In the genomic region with DNA sequence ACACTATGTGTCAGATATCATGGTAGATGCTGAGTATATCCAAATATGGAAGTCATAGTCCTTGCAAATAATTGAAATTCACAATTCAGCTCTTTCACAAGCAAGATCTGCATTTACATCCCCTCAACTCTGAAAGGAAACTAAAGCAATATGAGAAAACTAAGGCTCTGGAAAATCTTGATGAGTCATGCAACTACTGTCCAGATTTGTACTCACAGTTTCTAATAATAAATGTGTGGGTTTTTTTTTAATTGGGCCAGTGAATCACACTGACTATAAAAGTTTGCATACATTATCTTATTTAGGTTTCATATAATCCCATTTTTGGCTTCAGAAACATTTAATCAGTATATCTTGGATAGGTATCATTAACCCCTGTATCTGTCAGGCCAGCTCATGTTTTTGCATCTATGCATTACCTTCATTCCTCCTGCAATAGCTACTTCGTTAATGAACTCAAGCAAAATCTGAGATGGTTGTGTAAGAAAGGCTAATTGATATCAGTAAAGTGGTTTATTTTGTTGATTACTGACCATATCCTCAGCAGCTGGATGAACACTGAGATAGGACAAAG, we compare ENCODE assay signal across 1 cellular context.
TF ChIP-seq lines count a peak whose summit lies in the region.

No MANE protein-coding gene starts in this region.

TF ChIP-seq in A549, 52 proteins besides CTCF, POLR2A, EP300 and RAD21 (continued from another document):
- TF ChIP-seq, protein P1, sequence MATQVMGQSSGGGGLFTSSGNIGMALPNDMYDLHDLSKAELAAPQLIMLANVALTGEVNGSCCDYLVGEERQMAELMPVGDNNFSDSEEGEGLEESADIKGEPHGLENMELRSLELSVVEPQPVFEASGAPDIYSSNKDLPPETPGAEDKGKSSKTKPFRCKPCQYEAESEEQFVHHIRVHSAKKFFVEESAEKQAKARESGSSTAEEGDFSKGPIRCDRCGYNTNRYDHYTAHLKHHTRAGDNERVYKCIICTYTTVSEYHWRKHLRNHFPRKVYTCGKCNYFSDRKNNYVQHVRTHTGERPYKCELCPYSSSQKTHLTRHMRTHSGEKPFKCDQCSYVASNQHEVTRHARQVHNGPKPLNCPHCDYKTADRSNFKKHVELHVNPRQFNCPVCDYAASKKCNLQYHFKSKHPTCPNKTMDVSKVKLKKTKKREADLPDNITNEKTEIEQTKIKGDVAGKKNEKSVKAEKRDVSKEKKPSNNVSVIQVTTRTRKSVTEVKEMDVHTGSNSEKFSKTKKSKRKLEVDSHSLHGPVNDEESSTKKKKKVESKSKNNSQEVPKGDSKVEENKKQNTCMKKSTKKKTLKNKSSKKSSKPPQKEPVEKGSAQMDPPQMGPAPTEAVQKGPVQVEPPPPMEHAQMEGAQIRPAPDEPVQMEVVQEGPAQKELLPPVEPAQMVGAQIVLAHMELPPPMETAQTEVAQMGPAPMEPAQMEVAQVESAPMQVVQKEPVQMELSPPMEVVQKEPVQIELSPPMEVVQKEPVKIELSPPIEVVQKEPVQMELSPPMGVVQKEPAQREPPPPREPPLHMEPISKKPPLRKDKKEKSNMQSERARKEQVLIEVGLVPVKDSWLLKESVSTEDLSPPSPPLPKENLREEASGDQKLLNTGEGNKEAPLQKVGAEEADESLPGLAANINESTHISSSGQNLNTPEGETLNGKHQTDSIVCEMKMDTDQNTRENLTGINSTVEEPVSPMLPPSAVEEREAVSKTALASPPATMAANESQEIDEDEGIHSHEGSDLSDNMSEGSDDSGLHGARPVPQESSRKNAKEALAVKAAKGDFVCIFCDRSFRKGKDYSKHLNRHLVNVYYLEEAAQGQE (IDR thresholded peaks at IDR 0.05) = no peak
